ENCODE assay signal across 1 cellular context in genomic region chr11:121459413-121460041, GRCh38.
TF ChIP-seq lines count a peak whose summit lies in the region.

No MANE protein-coding gene starts in this region.

TF ChIP-seq in HepG2, 621 proteins besides CTCF, POLR2A, EP300 and RAD21 (continued from another document and continues in another):
- TF ChIP-seq ZNF790 (CRISPR knock-in tag; IDR thresholded peaks at IDR 0.05; ENCODE audit: borderline replicate concordance) (no peak), MYPOP (CRISPR knock-in tag; IDR thresholded peaks at IDR 0.05) (peak; percentile 99), DZIP1 (CRISPR knock-in tag; IDR thresholded peaks at IDR 0.05) (no peak), ZNF766 (CRISPR knock-in tag; IDR thresholded peaks at IDR 0.05; ENCODE audit: borderline replicate concordance) (peak; percentile 91; the same call in 1 of the 2 replicates), ZNF691 (CRISPR knock-in tag; IDR thresholded peaks at IDR 0.05; ENCODE audit: borderline replicate concordance, low read depth) (peak; percentile 93; the same call in 1 of the 2 replicates), ATF2 (CRISPR knock-in tag; IDR thresholded peaks at IDR 0.05) (peak; percentile 94), ZNF639 (CRISPR knock-in tag; conservative IDR thresholded peaks at IDR 0.05) (peak; percentile 77), ATF3 (CRISPR knock-in tag; IDR thresholded peaks at IDR 0.05) (peak; percentile 72), HOXA9 (CRISPR knock-in tag; IDR thresholded peaks at IDR 0.05; ENCODE audit: borderline replicate concordance) (no peak), KDM6A (CRISPR knock-in tag; IDR thresholded peaks at IDR 0.05; ENCODE audit: low read depth) (peak; percentile 93), ZHX2 (IDR thresholded peaks at IDR 0.05; ENCODE audit: low read depth) (peak; percentile 78; the same call in 1 of the 2 replicates), ZHX2 (CRISPR knock-in tag; IDR thresholded peaks at IDR 0.05; ENCODE audit: borderline replicate concordance) (no peak), ONECUT2 (CRISPR knock-in tag; IDR thresholded peaks at IDR 0.05) (peak; percentile 76), ZNF644 (CRISPR knock-in tag; IDR thresholded peaks at IDR 0.05; ENCODE audit: low read depth) (peak; percentile 92), FOXC1 (CRISPR knock-in tag; IDR thresholded peaks at IDR 0.05; ENCODE audit: borderline replicate concordance) (peak; percentile 92; the same call in 1 of the 2 replicates), SKI (IDR thresholded peaks at IDR 0.05; ENCODE audit: partially characterized antibody) (peak; percentile 90), MED1 (CRISPR knock-in tag; IDR thresholded peaks at IDR 0.05) (peak; percentile 100), RERE (CRISPR knock-in tag; IDR thresholded peaks at IDR 0.05; ENCODE audit: low read depth) (peak; percentile 97), ZNF629 (CRISPR knock-in tag; conservative IDR thresholded peaks at IDR 0.05) (peak; percentile 79), PATZ1 (CRISPR knock-in tag; IDR thresholded peaks at IDR 0.05) (peak; percentile 94), ZBTB38 (CRISPR knock-in tag; IDR thresholded peaks at IDR 0.05) (peak; percentile 97), ZMYM2 (CRISPR knock-in tag; IDR thresholded peaks at IDR 0.05) (no peak), ZNF3 (CRISPR knock-in tag; IDR thresholded peaks at IDR 0.05) (peak; percentile 29; the same call in 1 of the 2 replicates), ZFP90 (CRISPR knock-in tag; IDR thresholded peaks at IDR 0.05; ENCODE audit: borderline replicate concordance) (peak; percentile 96; the same call in 1 of the 2 replicates), IKZF1 (IDR thresholded peaks at IDR 0.05) (no peak), ZHX1 (CRISPR knock-in tag; IDR thresholded peaks at IDR 0.05; ENCODE audit: low read depth) (peak; percentile 64; the same call in 1 of the 2 replicates)
